Comparison of ENCODE assay signal across 1 cellular context in the genomic region with DNA sequence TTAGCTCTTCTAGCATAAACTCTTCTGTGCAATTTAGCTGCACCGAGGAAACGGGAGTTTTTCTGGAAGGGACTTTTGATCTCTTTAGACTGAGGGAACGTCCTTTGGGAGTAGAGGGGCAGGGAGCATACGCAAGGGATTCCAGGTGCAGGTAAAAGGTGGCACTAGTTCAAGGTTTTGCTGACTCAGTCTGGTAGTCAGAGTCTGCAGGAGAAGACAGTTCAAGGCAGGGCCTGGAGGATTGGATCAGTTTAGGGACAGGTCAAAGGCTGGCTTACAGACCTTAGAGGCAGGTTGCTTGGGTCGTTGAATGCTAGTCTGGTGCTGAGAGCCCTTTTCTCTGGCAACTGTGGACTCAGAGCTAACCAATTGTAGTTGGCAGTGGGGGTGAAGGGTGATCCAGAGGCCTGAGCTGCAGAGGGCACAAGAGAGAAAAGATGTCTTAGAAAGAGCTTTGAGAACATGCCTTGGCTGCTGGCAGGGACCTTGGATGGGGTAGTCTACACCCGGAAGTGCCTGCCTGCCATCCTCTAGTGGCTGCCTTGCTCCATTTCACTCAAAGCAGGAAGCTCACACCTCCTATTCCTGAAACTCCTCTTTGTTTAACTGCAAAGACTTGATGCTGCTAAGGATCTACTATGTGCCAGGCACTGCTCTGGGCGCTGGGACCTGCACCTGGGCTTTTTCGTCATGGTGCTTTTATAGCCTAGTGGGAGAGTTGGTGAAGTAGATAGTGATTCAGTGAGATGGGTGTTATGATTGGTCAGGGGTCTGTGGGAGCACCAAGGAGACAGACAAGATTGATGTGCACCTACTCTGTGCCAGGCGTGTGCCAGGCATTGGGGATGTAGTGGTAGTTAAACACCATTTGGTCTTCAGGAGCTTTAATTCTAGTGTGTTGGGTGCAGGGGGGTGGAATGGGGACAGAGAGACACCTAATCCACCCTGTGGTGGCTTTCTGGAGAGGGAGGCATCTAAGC.
TF ChIP-seq lines count a peak whose summit lies in the region.

No MANE protein-coding gene starts in this region.

TF ChIP-seq in K562, 482 proteins besides CTCF, POLR2A, EP300 and RAD21 (continued from another document):
- TF ChIP-seq, protein P1, sequence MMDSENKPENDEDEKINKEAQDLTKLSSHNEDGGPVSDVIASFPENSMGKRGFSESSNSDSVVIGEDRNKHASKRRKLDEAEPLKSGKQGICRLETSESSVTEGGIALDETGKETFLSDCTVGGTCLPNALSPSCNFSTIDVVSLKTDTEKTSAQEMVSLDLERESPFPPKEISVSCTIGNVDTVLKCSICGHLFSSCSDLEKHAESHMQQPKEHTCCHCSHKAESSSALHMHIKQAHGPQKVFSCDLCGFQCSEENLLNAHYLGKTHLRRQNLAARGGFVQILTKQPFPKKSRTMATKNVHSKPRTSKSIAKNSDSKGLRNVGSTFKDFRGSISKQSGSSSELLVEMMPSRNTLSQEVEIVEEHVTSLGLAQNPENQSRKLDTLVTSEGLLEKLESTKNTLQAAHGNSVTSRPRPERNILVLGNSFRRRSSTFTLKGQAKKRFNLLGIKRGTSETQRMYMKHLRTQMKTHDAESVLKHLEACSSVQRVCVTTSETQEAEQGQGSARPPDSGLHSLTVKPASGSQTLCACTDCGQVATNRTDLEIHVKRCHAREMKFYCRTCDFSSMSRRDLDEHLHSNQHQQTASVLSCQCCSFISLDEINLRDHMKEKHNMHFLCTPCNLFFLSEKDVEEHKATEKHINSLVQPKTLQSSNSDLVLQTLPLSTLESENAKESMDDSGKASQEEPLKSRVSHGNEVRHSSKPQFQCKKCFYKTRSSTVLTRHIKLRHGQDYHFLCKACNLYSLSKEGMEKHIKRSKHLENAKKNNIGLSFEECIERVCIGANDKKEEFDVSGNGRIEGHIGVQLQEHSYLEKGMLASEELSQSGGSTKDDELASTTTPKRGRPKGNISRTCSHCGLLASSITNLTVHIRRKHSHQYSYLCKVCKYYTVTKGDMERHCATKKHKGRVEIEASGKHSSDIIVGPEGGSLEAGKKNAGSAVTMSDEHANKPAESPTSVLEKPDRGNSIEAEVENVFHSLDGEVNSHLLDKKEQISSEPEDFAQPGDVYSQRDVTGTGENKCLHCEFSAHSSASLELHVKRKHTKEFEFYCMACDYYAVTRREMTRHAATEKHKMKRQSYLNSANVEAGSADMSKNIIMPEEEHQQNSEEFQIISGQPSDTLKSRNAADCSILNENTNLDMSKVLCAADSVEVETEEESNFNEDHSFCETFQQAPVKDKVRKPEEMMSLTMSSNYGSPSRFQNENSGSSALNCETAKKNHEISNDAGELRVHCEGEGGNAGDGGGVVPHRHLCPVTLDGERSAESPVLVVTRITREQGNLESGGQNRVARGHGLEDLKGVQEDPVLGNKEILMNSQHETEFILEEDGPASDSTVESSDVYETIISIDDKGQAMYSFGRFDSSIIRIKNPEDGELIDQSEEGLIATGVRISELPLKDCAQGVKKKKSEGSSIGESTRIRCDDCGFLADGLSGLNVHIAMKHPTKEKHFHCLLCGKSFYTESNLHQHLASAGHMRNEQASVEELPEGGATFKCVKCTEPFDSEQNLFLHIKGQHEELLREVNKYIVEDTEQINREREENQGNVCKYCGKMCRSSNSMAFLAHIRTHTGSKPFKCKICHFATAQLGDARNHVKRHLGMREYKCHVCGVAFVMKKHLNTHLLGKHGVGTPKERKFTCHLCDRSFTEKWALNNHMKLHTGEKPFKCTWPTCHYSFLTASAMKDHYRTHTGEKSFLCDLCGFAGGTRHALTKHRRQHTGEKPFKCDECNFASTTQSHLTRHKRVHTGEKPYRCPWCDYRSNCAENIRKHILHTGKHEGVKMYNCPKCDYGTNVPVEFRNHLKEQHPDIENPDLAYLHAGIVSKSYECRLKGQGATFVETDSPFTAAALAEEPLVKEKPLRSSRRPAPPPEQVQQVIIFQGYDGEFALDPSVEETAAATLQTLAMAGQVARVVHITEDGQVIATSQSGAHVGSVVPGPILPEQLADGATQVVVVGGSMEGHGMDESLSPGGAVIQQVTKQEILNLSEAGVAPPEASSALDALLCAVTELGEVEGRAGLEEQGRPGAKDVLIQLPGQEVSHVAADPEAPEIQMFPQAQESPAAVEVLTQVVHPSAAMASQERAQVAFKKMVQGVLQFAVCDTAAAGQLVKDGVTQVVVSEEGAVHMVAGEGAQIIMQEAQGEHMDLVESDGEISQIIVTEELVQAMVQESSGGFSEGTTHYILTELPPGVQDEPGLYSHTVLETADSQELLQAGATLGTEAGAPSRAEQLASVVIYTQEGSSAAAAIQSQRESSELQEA (IDR thresholded peaks at IDR 0.05; ENCODE audit: low read depth) = no peak
- TF ChIP-seq ZNF436 (CRISPR knock-in tag; IDR thresholded peaks at IDR 0.05) (no peak), POLR3A (IDR thresholded peaks at IDR 0.05; ENCODE audit: borderline replicate concordance, extremely low read depth, insufficient read depth, insufficient read length) (no peak)
